Comparison of ENCODE assay signal across 8 cellular contexts in genomic region chr1:162790985-162791357, GRCh38. TPM values are rescaled to one million over a fixed set of nuclear protein-coding genes. Genes with fewer than 3 reads are reported as not detected.
DNase-seq lines count a peak whose midpoint lies in the region; ATAC-seq and TF ChIP-seq lines count a peak whose summit lies in the region.
"Not testable (repeated sequence)": the region's sequence is repeated elsewhere in the genome, so short reads cannot be mapped to it uniquely, and the experiment has no call there.

No MANE protein-coding gene starts in this region.

- H3K9me2 ChIP-seq in SK-N-SH: not testable (repeated sequence)

- not testable (repeated sequence) for TF ChIP-seq EP300 in SK-N-SH (IDR thresholded peaks at IDR 0.05; ENCODE audit: borderline replicate concordance in 1 of 2, low read depth in 1 of 2, low read length in 1 of 2)

- not testable (repeated sequence) for DNase-seq in HFF-Myc (ENCODE audit: extremely low read depth, low read depth); SK-N-SH; spleen
- DNase-seq in NCI-H2081 (lab: John Stamatoyannopoulos, UW) (peak; percentile 23 to 68), body of pancreas (peak in 2 of 4 donors; percentile 20 to 30), globus pallidus (ENCODE audit: low spot score) (peak; percentile 31)

- peak; percentile 15 for ATAC-seq in body of pancreas

- not testable (repeated sequence) for H3K4me1 ChIP-seq in SK-N-SH (ENCODE audit: control insufficient read depth in 1 of 2, insufficient read depth in 2 of 2, low read depth in 1 of 2, low read length in 1 of 2); body of pancreas; mucosa of rectum (ENCODE audit: control insufficient read depth in 2 of 2, insufficient read depth in 2 of 2, low read length in 2 of 2); spleen

- not testable (repeated sequence) for H4K20me1 ChIP-seq in SK-N-SH (ENCODE audit: insufficient read depth)

- TF ChIP-seq RAD21 in SK-N-SH (IDR thresholded peaks at IDR 0.05; ENCODE audit: low read length): not testable (repeated sequence)

- H3K4me2 ChIP-seq in SK-N-SH: peak overlapping the region; percentile 69

- not testable (repeated sequence) for H3K36me3 ChIP-seq in SK-N-SH (replicated peaks in 1 of 2; ENCODE audit: control insufficient read depth in 1 of 2, insufficient read depth in 2 of 2, low read length in 1 of 2); body of pancreas (replicated peaks in 1 of 2; ENCODE audit: insufficient read depth in 1 of 2, low read depth in 2 of 2); mucosa of rectum (ENCODE audit: control insufficient read depth in 2 of 2, insufficient read depth in 2 of 2, low read length in 2 of 2)
- H3K36me3 ChIP-seq in spleen: peaks cover 0 to 20% (median 3%) of the 10 kb centered on the region in 6 donors

- TF ChIP-seq CTCF in C4-2B (conservative IDR thresholded peaks at IDR 0.05); HFF-Myc (IDR thresholded peaks at IDR 0.05; ENCODE audit: low read depth, low read length, missing control alignments); SK-N-SH (IDR thresholded peaks at IDR 0.05); body of pancreas (IDR thresholded peaks at IDR 0.05); spleen (IDR thresholded peaks at IDR 0.05 in 8 of 11, conservative IDR thresholded peaks at IDR 0.05 in 3 of 11): not testable (repeated sequence)

- intact Hi-C loops in body of pancreas (cut with DNase I); spleen (cut with DNase I; ENCODE audit: low total_unique reads): not testable (repeated sequence)

- POLR2A ChIA-PET in SK-N-SH (lab: Yijun Ruan, JAX): not testable (repeated sequence)

- peak overlapping the region; percentile 76 for H3K27ac ChIP-seq in C4-2B
- not testable (repeated sequence) for H3K27ac ChIP-seq in SK-N-SH (ENCODE audit: low read depth in 2 of 2, low read length in 1 of 2)
- H3K27ac ChIP-seq in body of pancreas: peak overlapping the region in 3 of 4 donors; percentile 85 to 92 (median 86)
- peak overlapping the region; percentile 65 to 78 for H3K27ac ChIP-seq in mucosa of rectum (ENCODE audit: low read depth in 2 of 2, low read length in 2 of 2)
- H3K27ac ChIP-seq in spleen: peak overlapping the region in 7 of 8 donors; percentile 71 to 91 (median 87)

- TF ChIP-seq POLR2A in body of pancreas (IDR thresholded peaks at IDR 0.05); spleen (IDR thresholded peaks at IDR 0.05): not testable (repeated sequence)

- CTCF ChIA-PET in SK-N-SH (lab: Yijun Ruan, JAX): not testable (repeated sequence)

- H2AFZ ChIP-seq in SK-N-SH (ENCODE audit: low read depth): not testable (repeated sequence)

- not testable (repeated sequence) for H3F3A ChIP-seq in SK-N-SH (replicated peaks; ENCODE audit: insufficient read depth)

- H3K4me3 ChIP-seq in HFF-Myc (replicated peaks; ENCODE audit: low read depth, low read length): peak overlapping the region; percentile 46
- H3K4me3 ChIP-seq in SK-N-SH (ENCODE audit: low read depth in 2 of 2, low read length in 1 of 2): peak overlapping the region; percentile 55 to 74
- H3K4me3 ChIP-seq in body of pancreas: peak overlapping the region in 1 of 2 donors; percentile 25
- peak overlapping the region; percentile 66 to 73 for H3K4me3 ChIP-seq in mucosa of rectum (ENCODE audit: low read length in 2 of 2)
- H3K4me3 ChIP-seq in spleen: peak overlapping the region; percentile 30 to 67 (median 40)

- 1% methylated on average over 7 of the region's 8 CpGs for WGBS in SK-N-SH (ENCODE audit: low lambda C conversion rate)
- 0% methylated on average over 7 to 8 of the region's 8 CpGs for WGBS in body of pancreas, 2 donors
- WGBS in spleen, 5 donors: 0 to 1% (median 1%) methylated on average over 4 to 8 of the region's 8 CpGs

- H3K79me2 ChIP-seq in SK-N-SH (ENCODE audit: insufficient read depth): not testable (repeated sequence)

- H3K27me3 ChIP-seq in SK-N-SH (ENCODE audit: insufficient read depth); body of pancreas; mucosa of rectum (ENCODE audit: control insufficient read depth in 2 of 2, insufficient read depth in 2 of 2, low read length in 2 of 2); spleen (replicated peaks in 1 of 7): not testable (repeated sequence)

- H3K9me3 ChIP-seq in SK-N-SH; body of pancreas; mucosa of rectum (ENCODE audit: control insufficient read depth in 2 of 2, low read length in 2 of 2); spleen: not testable (repeated sequence)

- H3K9ac ChIP-seq in SK-N-SH (peak overlapping the region; percentile 54; the same call in 1 of the 2 replicates), mucosa of rectum (ENCODE audit: low read depth in 1 of 2, low read length in 2 of 2) (peak overlapping the region; percentile 54 to 56)

TF ChIP-seq in SK-N-SH, 30 proteins besides CTCF, POLR2A, EP300 and RAD21:
- TF ChIP-seq USF1 (IDR thresholded peaks at IDR 0.05; ENCODE audit: borderline replicate concordance, low read depth): peak; percentile 61; the same call in 1 of the 2 replicates
- TF ChIP-seq MXI1 (IDR thresholded peaks at IDR 0.05; ENCODE audit: low read depth, low read length): 0 out of 2 replicates have a peak, but pooled peaks have one; percentile 9
TF ChIP-seq in SK-N-SH: peak in this region for 2; not testable (repeated sequence) for 28.

RNA-seq across cellular contexts. Expression of gene HSD17B7, which starts 0.5 kb away (rescaled TPM):
- polyA plus RNA-seq in SK-N-SH (2012; rRNA removed) (12.0 and 14.5 TPM in 2 replicates), spleen (10 to 100 TPM in 2 of 3 donors, 1 to 10 TPM in 1; 9.6 to 15.3 (median 11.4) TPM)
- 9.9 and 10.6 TPM in 2 replicates for polyA plus RNA-seq in SK-N-SH (2012; cell fraction: cytosol; rRNA removed)
- polyA plus RNA-seq in SK-N-SH (2012; cell fraction: nucleus; rRNA removed): 17.3 and 23.8 TPM in 2 replicates
- total RNA-seq in body of pancreas (10 to 100 TPM in 1 of 2 donors, 1 to 10 TPM in 1; 9.9 to 17.5 TPM), spleen (10 to 100 TPM; 16.1 to 25.6 (median 20.7) TPM)
